In the genomic region with DNA sequence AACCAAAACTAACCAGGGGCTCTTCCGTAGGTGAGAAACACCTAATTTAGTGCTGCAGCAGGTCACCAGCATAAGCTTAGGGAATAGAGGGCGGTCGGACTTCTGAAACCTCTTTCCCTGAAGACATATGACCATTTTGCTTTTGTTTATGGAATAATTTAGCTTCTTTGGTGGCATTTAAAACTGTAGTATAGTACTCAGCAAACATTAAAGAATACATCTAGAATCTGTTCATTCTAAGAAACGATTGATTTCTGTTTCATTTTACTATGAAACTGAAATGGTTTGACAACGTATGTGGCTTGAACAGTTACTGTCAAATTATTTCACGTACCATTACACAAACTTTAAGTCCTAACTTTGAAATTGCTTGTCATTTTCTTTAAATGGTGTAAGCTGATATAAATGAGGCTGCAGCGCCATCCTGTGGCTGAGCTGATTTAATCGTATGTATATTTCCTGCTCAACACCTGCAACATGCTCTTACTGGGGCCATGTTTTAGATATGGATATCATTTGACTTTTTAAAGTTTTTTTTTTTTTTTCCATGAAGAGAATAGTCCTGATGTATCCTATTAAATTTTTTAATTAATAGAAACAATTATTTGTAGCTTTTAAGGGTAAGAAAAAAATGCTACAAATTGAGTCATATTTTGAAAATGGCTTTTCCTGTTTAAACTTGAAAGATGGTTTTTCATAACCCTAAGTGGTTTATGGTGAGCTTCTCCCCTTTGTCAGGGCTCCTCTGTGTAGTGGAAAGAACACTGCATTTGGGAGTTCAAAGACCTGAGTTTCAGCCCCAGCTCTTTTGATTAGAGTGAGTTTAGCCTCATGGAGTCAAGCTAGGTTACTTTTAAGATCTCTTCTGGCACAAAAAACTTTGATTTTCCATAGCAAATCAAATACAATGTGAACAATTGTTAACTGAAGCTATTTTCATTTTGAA, we compare ENCODE assay signal across 8 cellular contexts. TPM values are rescaled to one million over a fixed set of nuclear protein-coding genes. Genes with fewer than 3 reads are reported as not detected.
A peak's percentile ranks its signal among the peaks of the same experiment; 100 is the strongest.
DNase-seq lines count a peak whose midpoint lies in the region; ATAC-seq and TF ChIP-seq lines count a peak whose summit lies in the region.

No MANE protein-coding gene starts in this region.

- H3K9ac ChIP-seq in MM.1S (ENCODE audit: low read length), result peak overlapping the region; percentile 28; the same call in 1 of the 2 replicates

- no peaks in the 10 kb centered on the region for H3K36me3 Mint-ChIP-seq in T-cell
- H3K36me3 Mint-ChIP-seq in activated naive CD8-positive, alpha-beta T cell treated with anti-CD3 and anti-CD28 coated beads, Interleukin-2, amount 50 U/mL, for 24 hours (ENCODE audit: low read depth), result no peaks in the 10 kb centered on the region

- peak overlapping the region in 2 of 3 donors; percentile 35 to 37 for H3K4me3 Mint-ChIP-seq in T-cell
- H3K4me3 Mint-ChIP-seq in activated naive CD8-positive, alpha-beta T cell treated with anti-CD3 and anti-CD28 coated beads, Interleukin-2, amount 50 U/mL, for 24 hours, result no peak overlapping the region

- DNase-seq in GM12864 (ENCODE audit: low read depth) (peak; percentile 88), HAP-1 (ENCODE audit: low spot score in 2 of 2) (peak; percentile 59 to 85), MM.1S (peak; percentile 85), T-cell (peak; percentile 65 to 89 (median 82)), heart left ventricle (peak; percentile 57 to 78 (median 70)), retinal pigment epithelial cell (ENCODE audit: low read depth) (no peak)
- DNase-seq in activated naive CD8-positive, alpha-beta T cell treated with anti-CD3 and anti-CD28 coated beads, Interleukin-2, amount 50 U/mL, for 24 hours, result peak; percentile 84

- CTCF ChIA-PET in T-cell (lab: Charles Lee), result interaction anchor here (0.5 to 2.6 kb wide), 91 partner anchors 8 to 1397 kb away, joined by 3 to 47 read pairs (median 4); partner anchors contain the start of genes CDK17 (in 1 of the 2) and CFAP54 (in 1 of the 2)

- H3K36me3 ChIP-seq in HAP-1 (replicated peaks), result no peaks in the 10 kb centered on the region
- no peaks in the 10 kb centered on the region for H3K36me3 ChIP-seq in MM.1S (replicated peaks; ENCODE audit: insufficient read depth, low read length)
- H3K36me3 ChIP-seq in heart left ventricle, result no peaks in the 10 kb centered on the region

- POLR2A ChIA-PET in T-cell (lab: Charles Lee), result interaction anchor here (0.5 to 1.6 kb wide), 10 partner anchors 9 to 574 kb away, joined by 3 to 9 read pairs (median 5); partner anchors contain the start of genes CCDC38 (in 1 of the 2), CDK17 (in 1 of the 2) and CFAP54 (in 1 of the 2)

- ATAC-seq in T-cell (replicated peaks in 1 of 4), result peak; percentile 77 to 92 (median 83)
- ATAC-seq in activated naive CD8-positive, alpha-beta T cell treated with anti-CD3 and anti-CD28 coated beads, Interleukin-2, amount 50 U/mL, for 24 hours, result peak; percentile 80
- ATAC-seq in heart left ventricle, result peak in 3 of 4 donors; percentile 63 to 85 (median 79)
- no peak for ATAC-seq in HG03139 (IDR thresholded peaks at IDR 0.05; ENCODE audit: unreplicated experiment)

- no peaks in the 10 kb centered on the region for H4K20me1 ChIP-seq in MM.1S (ENCODE audit: insufficient read depth, low read length)

- H3K4me2 ChIP-seq in MM.1S (ENCODE audit: low read depth, low read length), result peak overlapping the region; percentile 72

- H3K27me3 Mint-ChIP-seq in T-cell, result no peaks in the 10 kb centered on the region
- H3K27me3 Mint-ChIP-seq in activated naive CD8-positive, alpha-beta T cell treated with anti-CD3 and anti-CD28 coated beads, Interleukin-2, amount 50 U/mL, for 24 hours, result no peaks in the 10 kb centered on the region

- H3K27ac ChIP-seq in MM.1S (ENCODE audit: low read length) (peak overlapping the region; percentile 20; the same call in 1 of the 2 replicates), heart left ventricle (no peak overlapping the region)

- TF ChIP-seq CTCF in GM12864 (IDR thresholded peaks at IDR 0.05; ENCODE audit: low read depth, low read length, missing control alignments) (peak; percentile 41), MM.1S (IDR thresholded peaks at IDR 0.05; ENCODE audit: low read length) (peak; percentile 58), heart left ventricle (IDR thresholded peaks at IDR 0.05) (peak; percentile 45 to 81 (median 65)), retinal pigment epithelial cell (conservative IDR thresholded peaks at IDR 0.05; ENCODE audit: low read depth, low read length) (peak; percentile 48)

- H3K4me1 ChIP-seq in HAP-1, result peaks cover 6% of the 10 kb centered on the region
- peaks cover 13% of the 10 kb centered on the region; the same call in 1 of the 2 replicates for H3K4me1 ChIP-seq in MM.1S (ENCODE audit: low read length)
- peaks cover 0 to 6% (median 0%) of the 10 kb centered on the region in 12 donors for H3K4me1 ChIP-seq in heart left ventricle

- in situ Hi-C loops in HAP-1 (cut with MboI; ENCODE audit: low sequenced_read_pairs), result loop anchor here (5.0 to 25.0 kb wide), 3 partner anchors 302 to 929 kb away; no protein-coding TSS in a partner anchor

- peak overlapping the region; percentile 68 to 81 for H3K27ac Mint-ChIP-seq in T-cell
- peak overlapping the region; percentile 76 for H3K27ac Mint-ChIP-seq in activated naive CD8-positive, alpha-beta T cell treated with anti-CD3 and anti-CD28 coated beads, Interleukin-2, amount 50 U/mL, for 24 hours

- H3F3A ChIP-seq in MM.1S (ENCODE audit: insufficient read depth, low read length), result no peaks in the 10 kb centered on the region

- H3K9me3 ChIP-seq in HAP-1 (no peaks in the 10 kb centered on the region), MM.1S (replicated peaks; ENCODE audit: insufficient read depth, low read length) (no peaks in the 10 kb centered on the region), heart left ventricle (no peaks in the 10 kb centered on the region)

- H3K4me1 Mint-ChIP-seq in T-cell, result peaks cover 6 to 12% (median 10%) of the 10 kb centered on the region in 3 donors
- H3K4me1 Mint-ChIP-seq in activated naive CD8-positive, alpha-beta T cell treated with anti-CD3 and anti-CD28 coated beads, Interleukin-2, amount 50 U/mL, for 24 hours, result peaks cover 20% of the 10 kb centered on the region

- WGBS in heart left ventricle, 4 donors, result 31 to 35% (median 34%) methylated on average over 8 of the region's 8 CpGs

- H3K79me2 ChIP-seq in MM.1S (ENCODE audit: low read length), result no peaks in the 10 kb centered on the region

- TF ChIP-seq POLR2A in heart left ventricle (IDR thresholded peaks at IDR 0.05), result no peak

- H3K27me3 ChIP-seq in HAP-1 (ENCODE audit: low read depth), result no peaks in the 10 kb centered on the region
- no peaks in the 10 kb centered on the region for H3K27me3 ChIP-seq in MM.1S (replicated peaks; ENCODE audit: insufficient read depth, low read length)
- H3K27me3 ChIP-seq in heart left ventricle, result no peaks in the 10 kb centered on the region

- no peaks in the 10 kb centered on the region for H3K9me2 ChIP-seq in MM.1S (replicated peaks; ENCODE audit: insufficient read depth, low read length)

- H3K9me3 Mint-ChIP-seq in T-cell, result no peaks in the 10 kb centered on the region
- no peaks in the 10 kb centered on the region for H3K9me3 Mint-ChIP-seq in activated naive CD8-positive, alpha-beta T cell treated with anti-CD3 and anti-CD28 coated beads, Interleukin-2, amount 50 U/mL, for 24 hours

- H3K4me3 ChIP-seq in GM12864 (ENCODE audit: low read depth, low read length) (peak overlapping the region; percentile 3; the same call in 1 of the 2 replicates), HAP-1 (no peak overlapping the region), MM.1S (ENCODE audit: low read length) (peak overlapping the region; percentile 24), heart left ventricle (peak overlapping the region in 1 of 12 donors; percentile 2), retinal pigment epithelial cell (ENCODE audit: low read length) (no peak overlapping the region)

- intact Hi-C loops in heart left ventricle (cut with DNase I), result loop anchor here (1.0 to 10.0 kb wide), 8 partner anchors 299 to 599 kb away; no protein-coding TSS in a partner anchor

- H2AFZ ChIP-seq in MM.1S (ENCODE audit: low read length), result peak overlapping the region; percentile 68

RNA-seq across cellular contexts. Expression of gene CFAP54, which starts 27.4 kb away (rescaled TPM):
- under 1 TPM; 0.47 to 0.95 (median 0.90) TPM for total RNA-seq in T-cell
- under 1 TPM in 8 of 9 donors, not detected in 1; 0.07 to 0.79 (median 0.16) TPM for total RNA-seq in heart left ventricle
- polyA plus RNA-seq in heart left ventricle, result under 1 TPM; 0.11 to 0.14 TPM

Comparison
In these comparisons a context has a peak if more than half of its experiments do, and no peak if none do; other contexts are left out.
1. H3K4me3 ChIP-seq: peak in GM12864 (single experiment) and MM.1S (single experiment); none in HAP-1 (single experiment) and retinal pigment epithelial cell (single experiment).
2. Peak in every context shown above with its lines, with median percentiles within 50 percentile points of each other: CTCF ChIP-seq.